ENCODE assay signal across 8 cellular contexts in genomic region chr22:50508897-50509296, GRCh38. TPM values are rescaled to one million over a fixed set of nuclear protein-coding genes. Genes with fewer than 3 reads are reported as not detected.
DNase-seq lines count a peak whose midpoint lies in the region; ATAC-seq and TF ChIP-seq lines count a peak whose summit lies in the region.

No MANE protein-coding gene starts in this region.

- H3K9me3 ChIP-seq in suprapubic skin: no peaks in the 10 kb centered on the region

- 10% methylated on average over 3 of the region's 3 CpGs for WGBS in suprapubic skin

- H3K36me3 Mint-ChIP-seq in T-helper 2 cell treated with Interferon-gamma antibody and Interleukin-4, amounts not matched to agents 5 μg/mL and 100 μg/mL, for 36 hours (ENCODE audit: low read depth): peaks cover 19% of the 10 kb centered on the region
- peaks cover 14% of the 10 kb centered on the region for H3K36me3 Mint-ChIP-seq in activated naive CD8-positive, alpha-beta T cell treated with anti-CD3 and anti-CD28 coated beads for 36 hours
- H3K36me3 Mint-ChIP-seq in immature natural killer cell: no peaks in the 10 kb centered on the region

- TF ChIP-seq EP300 in suprapubic skin (IDR thresholded peaks at IDR 0.05): no peak

- peaks cover 49% of the 10 kb centered on the region for H3K4me1 ChIP-seq in suprapubic skin

- H3K4me3 Mint-ChIP-seq in T-helper 2 cell treated with Interferon-gamma antibody and Interleukin-4, amounts not matched to agents 5 μg/mL and 100 μg/mL, for 36 hours: peak overlapping the region; percentile 93
- H3K4me3 Mint-ChIP-seq in activated naive CD8-positive, alpha-beta T cell treated with anti-CD3 and anti-CD28 coated beads for 36 hours: peak overlapping the region; percentile 86
- peak overlapping the region; percentile 92 to 95 (median 94) for H3K4me3 Mint-ChIP-seq in immature natural killer cell

- no peak for ATAC-seq in HG02678 (IDR thresholded peaks at IDR 0.05; ENCODE audit: unreplicated experiment)

- H3K4me1 Mint-ChIP-seq in T-helper 2 cell treated with Interferon-gamma antibody and Interleukin-4, amounts not matched to agents 5 μg/mL and 100 μg/mL, for 36 hours (ENCODE audit: low read depth): peaks cover 15% of the 10 kb centered on the region
- peaks cover 13% of the 10 kb centered on the region for H3K4me1 Mint-ChIP-seq in activated naive CD8-positive, alpha-beta T cell treated with anti-CD3 and anti-CD28 coated beads for 36 hours
- H3K4me1 Mint-ChIP-seq in immature natural killer cell: peaks cover 19 to 23% of the 10 kb centered on the region in 2 donors

- no peak for DNase-seq in T-helper 2 cell treated with Interferon-gamma antibody and Interleukin-4, amounts not matched to agents 5 μg/mL and 100 μg/mL, for 36 hours (ENCODE audit: low spot score)
- DNase-seq in T-helper 2 cell (no peak), immature natural killer cell (no peak), suprapubic skin (ENCODE audit: low spot score in 2 of 2) (no peak), NCI-H2227 (lab: John Stamatoyannopoulos, UW; ENCODE audit: unreplicated experiment) (no peak)
- no peak for DNase-seq in activated naive CD8-positive, alpha-beta T cell treated with anti-CD3 and anti-CD28 coated beads for 36 hours
- DNase-seq in activated CD4-positive, alpha-beta T cell treated with anti-CD3 and anti-CD28 coated beads, Interleukin-2, amount 50 U/mL, for 1 hour: no peak

- peaks cover 29% of the 10 kb centered on the region for H3K36me3 ChIP-seq in suprapubic skin

- H3K27me3 ChIP-seq in suprapubic skin: no peaks in the 10 kb centered on the region

- peak overlapping the region; percentile 95 for H3K27ac Mint-ChIP-seq in T-helper 2 cell treated with Interferon-gamma antibody and Interleukin-4, amounts not matched to agents 5 μg/mL and 100 μg/mL, for 36 hours
- peak overlapping the region; percentile 97 for H3K27ac Mint-ChIP-seq in activated naive CD8-positive, alpha-beta T cell treated with anti-CD3 and anti-CD28 coated beads for 36 hours
- peak overlapping the region; percentile 94 to 99 (median 97) for H3K27ac Mint-ChIP-seq in immature natural killer cell

- no peak for TF ChIP-seq CTCF in suprapubic skin (IDR thresholded peaks at IDR 0.05)

- peak overlapping the region; percentile 86 for H3K27ac ChIP-seq in suprapubic skin

- no peak for TF ChIP-seq POLR2A in suprapubic skin (IDR thresholded peaks at IDR 0.05)

- peak overlapping the region; percentile 66 for H3K4me3 ChIP-seq in suprapubic skin

- no peaks in the 10 kb centered on the region for H3K9me3 Mint-ChIP-seq in T-helper 2 cell treated with Interferon-gamma antibody and Interleukin-4, amounts not matched to agents 5 μg/mL and 100 μg/mL, for 36 hours
- H3K9me3 Mint-ChIP-seq in activated naive CD8-positive, alpha-beta T cell treated with anti-CD3 and anti-CD28 coated beads for 36 hours: no peaks in the 10 kb centered on the region
- H3K9me3 Mint-ChIP-seq in immature natural killer cell: no peaks in the 10 kb centered on the region

- no peaks in the 10 kb centered on the region for H3K27me3 Mint-ChIP-seq in T-helper 2 cell treated with Interferon-gamma antibody and Interleukin-4, amounts not matched to agents 5 μg/mL and 100 μg/mL, for 36 hours (ENCODE audit: low read depth)
- no peaks in the 10 kb centered on the region for H3K27me3 Mint-ChIP-seq in activated naive CD8-positive, alpha-beta T cell treated with anti-CD3 and anti-CD28 coated beads for 36 hours
- peaks cover 3 to 7% (median 4%) of the 10 kb centered on the region in 3 donors for H3K27me3 Mint-ChIP-seq in immature natural killer cell (ENCODE audit: low read depth in 3 of 3)

RNA-seq across cellular contexts. Expression of gene NCAPH2, which starts 0.9 kb away (rescaled TPM):
- 100 to 1,000 TPM; 143 to 152 TPM for total RNA-seq in activated naive CD8-positive, alpha-beta T cell treated with anti-CD3 and anti-CD28 coated beads for 36 hours
- 10 to 100 TPM; 41.8 to 46.7 (median 46.5) TPM for polyA plus RNA-seq in immature natural killer cell
- total RNA-seq in suprapubic skin: 10 to 100 TPM; 39.6 to 51.9 (median 50.0) TPM

RNA-seq across cellular contexts. Expression of gene LMF2, which starts 1.4 kb away (rescaled TPM):
- total RNA-seq in activated naive CD8-positive, alpha-beta T cell treated with anti-CD3 and anti-CD28 coated beads for 36 hours: 10 to 100 TPM; 59.3 to 62.6 TPM
- 10 to 100 TPM; 16.3 to 40.4 (median 20.1) TPM for polyA plus RNA-seq in immature natural killer cell
- total RNA-seq in suprapubic skin: 10 to 100 TPM; 28.9 to 65.6 (median 44.7) TPM

RNA-seq across cellular contexts. Expression of gene SCO2, which starts 16.5 kb away (rescaled TPM):
- total RNA-seq in activated naive CD8-positive, alpha-beta T cell treated with anti-CD3 and anti-CD28 coated beads for 36 hours: 1 to 10 TPM; 5.0 to 6.0 TPM
- polyA plus RNA-seq in immature natural killer cell: 10 to 100 TPM in 1 of 3 donors, 1 to 10 TPM in 2; 8.3 to 14.8 (median 9.9) TPM
- 1 to 10 TPM in 3 of 4 donors, not detected in 1; 1.7 to 7.9 (median 4.7) TPM for total RNA-seq in suprapubic skin

RNA-seq across cellular contexts. Expression of gene TYMP, which starts 20.9 kb away (rescaled TPM):
- total RNA-seq in activated naive CD8-positive, alpha-beta T cell treated with anti-CD3 and anti-CD28 coated beads for 36 hours: 10 to 100 TPM; 75.7 to 76.8 TPM
- 10 to 100 TPM; 21.2 to 31.2 (median 25.5) TPM for polyA plus RNA-seq in immature natural killer cell
- 10 to 100 TPM; 23.6 to 46.9 (median 30.8) TPM for total RNA-seq in suprapubic skin

RNA-seq across cellular contexts. Expression of gene MIOX, which starts 22.2 kb away (rescaled TPM):
- total RNA-seq in activated naive CD8-positive, alpha-beta T cell treated with anti-CD3 and anti-CD28 coated beads for 36 hours: under 1 TPM in 1 of 2 experiments, not detected in 1; 0.29 TPM
- polyA plus RNA-seq in immature natural killer cell: not detected
- total RNA-seq in suprapubic skin: not detected
